12 cellular contexts compared by ENCODE assay signal in genomic region chr2:36562973-36563532, GRCh38. TPM values are rescaled to one million over a fixed set of nuclear protein-coding genes. Genes with fewer than 3 reads are reported as not detected.
A peak's percentile ranks its signal among the peaks of the same experiment; 100 is the strongest.
DNase-seq lines count a peak whose midpoint lies in the region; ATAC-seq and TF ChIP-seq lines count a peak whose summit lies in the region.
"Had no signal": no experiment of that assay in that cellular context is flagged by ENCODE, and none has a peak within 500 bp of the region (broad histone marks: within the 10 kb centered on the region; RNA-seq: fewer than 3 reads in every experiment).

No MANE protein-coding gene starts in this region.

- no peak for TF ChIP-seq RAD21 in HCT116 (IDR thresholded peaks at IDR 0.05; ENCODE audit: low read depth)

- no peak for TF ChIP-seq POLR2A in HCT116 (IDR thresholded peaks at IDR 0.05; ENCODE audit: borderline replicate concordance, extremely low read depth, insufficient read depth, insufficient read length)
- TF ChIP-seq POLR2A in Peyer's patch (IDR thresholded peaks at IDR 0.05) = no peak

- intact Hi-C loops in HCT116 (cut with micrococcal nuclease) = loop anchor here (10.0 kb wide), 1 partner anchor 208 kb away; the partner anchor contains the start of gene CRIM1

- H3K79me2 ChIP-seq in HCT116 (ENCODE audit: insufficient read depth, low read length) = peaks cover 22% of the 10 kb centered on the region
- H3K79me2 ChIP-seq: parathyroid adenoma had no signal

- POLR2A ChIA-PET in HCT116 (lab: Charles Lee) = no interaction called here

- H3K9me2 ChIP-seq in HCT116 (ENCODE audit: insufficient read depth) = no peaks in the 10 kb centered on the region

- H3K4me2 ChIP-seq in HCT116 (ENCODE audit: low read length) = peak overlapping the region; percentile 81
- H3K4me2 ChIP-seq: hepatocyte had no signal

- RAD21 ChIA-PET in HCT116 (lab: Charles Lee; ENCODE audit: low non-redundant PET in 1 of 2, low total read pairs in 2 of 2, uncharacterized antibody in 2 of 2, unreplicated experiment in 2 of 2) = no interaction called here

- peak overlapping the region; percentile 58 for H3K9ac ChIP-seq in HCT116 (ENCODE audit: low read length)
- H3K9ac ChIP-seq: parathyroid adenoma had no signal

- H3K27me3 Mint-ChIP-seq in stimulated activated naive CD8-positive, alpha-beta T cell treated with anti-CD3 and anti-CD28 coated beads, Interleukin-15, amount 100 ng/mL, for 72 hours = no peaks in the 10 kb centered on the region
- H3K27me3 Mint-ChIP-seq: activated naive CD8-positive, alpha-beta T cell had no signal

- no peak overlapping the region for H3K4me3 Mint-ChIP-seq in stimulated activated naive CD8-positive, alpha-beta T cell treated with anti-CD3 and anti-CD28 coated beads, Interleukin-15, amount 100 ng/mL, for 72 hours
- H3K4me3 Mint-ChIP-seq: activated naive CD8-positive, alpha-beta T cell had no signal

- H3K27me3 ChIP-seq in HCT116 (ENCODE audit: insufficient read depth, low read length) (no peaks in the 10 kb centered on the region), Peyer's patch (no peaks in the 10 kb centered on the region)
- H3K27me3 ChIP-seq: hepatocyte had no signal

- no peaks in the 10 kb centered on the region for H3K4me1 Mint-ChIP-seq in stimulated activated naive CD8-positive, alpha-beta T cell treated with anti-CD3 and anti-CD28 coated beads, Interleukin-15, amount 100 ng/mL, for 72 hours

- no peak for DNase-seq in HCT116 (ENCODE audit: low read depth, low spot score)
- peak; percentile 68 for DNase-seq in fibroblast of the aortic adventitia (ENCODE audit: low read depth)
- DNase-seq in skeletal muscle cell (ENCODE audit: low read depth) = no peak
- no peak for DNase-seq in Peyer's patch
- no peak for DNase-seq in stimulated activated naive CD8-positive, alpha-beta T cell treated with anti-CD3 and anti-CD28 coated beads, Interleukin-15, amount 100 ng/mL, for 72 hours
- no peak for DNase-seq in NCI-H2081 (lab: John Stamatoyannopoulos, UW)
- no peak for DNase-seq in GM19240 (ENCODE audit: insufficient read length, low spot score)
- DNase-seq: NCI-H345 had no signal

- no peak overlapping the region for H3K4me3 ChIP-seq in HCT116 (replicated peaks in 1 of 2; ENCODE audit: low read depth in 1 of 2, low read length in 2 of 2)
- H3K4me3 ChIP-seq in fibroblast of the aortic adventitia (ENCODE audit: low read depth, low read length) = no peak overlapping the region
- peak overlapping the region; percentile 7 for H3K4me3 ChIP-seq in skeletal muscle cell (ENCODE audit: low read depth, low read length)
- no peak overlapping the region for H3K4me3 ChIP-seq in Peyer's patch
- H3K4me3 ChIP-seq: hepatocyte had no signal

- TF ChIP-seq CTCF in HCT116 (IDR thresholded peaks at IDR 0.05 in 2 of 3, conservative IDR thresholded peaks at IDR 0.05 in 1 of 3; ENCODE audit: borderline replicate concordance in 1 of 3, insufficient read depth in 1 of 3, low read depth in 2 of 3, low read length in 2 of 3) (no peak), fibroblast of the aortic adventitia (IDR thresholded peaks at IDR 0.05; ENCODE audit: insufficient read depth, low read length) (no peak), Peyer's patch (IDR thresholded peaks at IDR 0.05) (no peak)

- CTCF ChIA-PET in HCT116 (lab: Charles Lee) = no interaction called here

- H3K4me1 ChIP-seq in HCT116 (ENCODE audit: control insufficient read depth in 1 of 2, insufficient read depth in 2 of 2, low read length in 2 of 2) = peaks cover 43 to 78% of the 10 kb centered on the region in 2 experiments
- H3K4me1 ChIP-seq in Peyer's patch = no peaks in the 10 kb centered on the region
- H3K4me1 ChIP-seq: parathyroid adenoma had no signal

- H3K36me3 ChIP-seq in HCT116 (ENCODE audit: control insufficient read depth in 1 of 2, insufficient read depth in 2 of 2, low read length in 2 of 2) = no peaks in the 10 kb centered on the region; a peak in 1 of 4 replicates
- H3K36me3 ChIP-seq in Peyer's patch = peaks cover 0 to 9% (median 0%) of the 10 kb centered on the region in 3 donors

- no peaks in the 10 kb centered on the region for H3K9me3 Mint-ChIP-seq in stimulated activated naive CD8-positive, alpha-beta T cell treated with anti-CD3 and anti-CD28 coated beads, Interleukin-15, amount 100 ng/mL, for 72 hours

- H2AFZ ChIP-seq in HCT116 (ENCODE audit: low read depth, low read length, poor library complexity, severe bottlenecking) = no peak overlapping the region
- H2AFZ ChIP-seq: hepatocyte, parathyroid adenoma had no signal

- peak; percentile 31; the same call in 1 of the 2 replicates for ATAC-seq in HCT116
- ATAC-seq in SK-N-SH treated with all-trans-retinoic acid at 6 μM for 48 hours = no peak
- ATAC-seq in stimulated activated naive CD8-positive, alpha-beta T cell treated with anti-CD3 and anti-CD28 coated beads, Interleukin-15, amount 100 ng/mL, for 72 hours = no peak

- no peak overlapping the region for H3K27ac Mint-ChIP-seq in stimulated activated naive CD8-positive, alpha-beta T cell treated with anti-CD3 and anti-CD28 coated beads, Interleukin-15, amount 100 ng/mL, for 72 hours
- H3K27ac Mint-ChIP-seq: activated naive CD8-positive, alpha-beta T cell had no signal

- H3K27ac ChIP-seq in HCT116 (ENCODE audit: low read depth, low read length) = peak overlapping the region; percentile 79; the same call in 1 of the 2 replicates
- peak overlapping the region in 2 of 4 donors; percentile 13 to 30 for H3K27ac ChIP-seq in Peyer's patch
- H3K27ac ChIP-seq: hepatocyte, parathyroid adenoma had no signal

- H4K20me1 ChIP-seq in HCT116 (ENCODE audit: insufficient read depth) = no peaks in the 10 kb centered on the region

- BruUV-seq in HCT116 (replicated peaks; lab: Mats Ljungman, UMichigan) = no TSS peak

- H3K9me3 ChIP-seq in HCT116 (ENCODE audit: control insufficient read depth in 1 of 2, insufficient read depth in 1 of 2, low read depth in 1 of 2, low read length in 2 of 2) = no peaks in the 10 kb centered on the region
- no peaks in the 10 kb centered on the region for H3K9me3 ChIP-seq in Peyer's patch

TF ChIP-seq in HCT116, 20 proteins besides CTCF, POLR2A, EP300 and RAD21 (continues in another document):
- no peak for TF ChIP-seq YY1 (IDR thresholded peaks at IDR 0.05; ENCODE audit: extremely low read depth, insufficient replicate concordance, low read depth, low read length)
- peak; percentile 57; the same call in 1 of the 2 replicates for TF ChIP-seq CEBPB (IDR thresholded peaks at IDR 0.05; ENCODE audit: low read depth)
- TF ChIP-seq REST (IDR thresholded peaks at IDR 0.05; ENCODE audit: low read depth) = no peak

TF ChIP-seq in SK-N-SH treated with all-trans-retinoic acid at 6 μM for 48 hours, 23 proteins besides CTCF, POLR2A, EP300 and RAD21 (continues in another document):
- TF ChIP-seq ZFP30 (CRISPR knock-in tag; IDR thresholded peaks at IDR 0.05) = no peak
- TF ChIP-seq SNAI2 (CRISPR knock-in tag; IDR thresholded peaks at IDR 0.05) = 0 out of 2 replicates have a peak, but pooled peaks have one; percentile 28
- no peak for TF ChIP-seq ZNF8 (CRISPR knock-in tag; IDR thresholded peaks at IDR 0.05)
- no peak for TF ChIP-seq CSRNP3 (CRISPR knock-in tag; IDR thresholded peaks at IDR 0.05)
- TF ChIP-seq, protein P1, sequence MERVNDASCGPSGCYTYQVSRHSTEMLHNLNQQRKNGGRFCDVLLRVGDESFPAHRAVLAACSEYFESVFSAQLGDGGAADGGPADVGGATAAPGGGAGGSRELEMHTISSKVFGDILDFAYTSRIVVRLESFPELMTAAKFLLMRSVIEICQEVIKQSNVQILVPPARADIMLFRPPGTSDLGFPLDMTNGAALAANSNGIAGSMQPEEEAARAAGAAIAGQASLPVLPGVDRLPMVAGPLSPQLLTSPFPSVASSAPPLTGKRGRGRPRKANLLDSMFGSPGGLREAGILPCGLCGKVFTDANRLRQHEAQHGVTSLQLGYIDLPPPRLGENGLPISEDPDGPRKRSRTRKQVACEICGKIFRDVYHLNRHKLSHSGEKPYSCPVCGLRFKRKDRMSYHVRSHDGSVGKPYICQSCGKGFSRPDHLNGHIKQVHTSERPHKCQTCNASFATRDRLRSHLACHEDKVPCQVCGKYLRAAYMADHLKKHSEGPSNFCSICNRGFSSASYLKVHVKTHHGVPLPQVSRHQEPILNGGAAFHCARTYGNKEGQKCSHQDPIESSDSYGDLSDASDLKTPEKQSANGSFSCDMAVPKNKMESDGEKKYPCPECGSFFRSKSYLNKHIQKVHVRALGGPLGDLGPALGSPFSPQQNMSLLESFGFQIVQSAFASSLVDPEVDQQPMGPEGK (CRISPR knock-in tag; IDR thresholded peaks at IDR 0.05; ENCODE audit: borderline replicate concordance) = no peak

RNA-seq across cellular contexts. Expression of gene FEZ2, which starts 34.9 kb away (rescaled TPM):
- total RNA-seq in HCT116 (2021; ENCODE audit: unreplicated experiment) (14.8 TPM), fibroblast of the aortic adventitia (ENCODE audit: low replicate concordance) (62.8 and 93.5 TPM in 2 replicates), Peyer's patch (10 to 100 TPM; 53.4 to 97.4 (median 64.4) TPM)
- 6.9 and 9.6 TPM in 2 replicates for polyA plus RNA-seq in HCT116 (2012)
